In the genomic region with DNA sequence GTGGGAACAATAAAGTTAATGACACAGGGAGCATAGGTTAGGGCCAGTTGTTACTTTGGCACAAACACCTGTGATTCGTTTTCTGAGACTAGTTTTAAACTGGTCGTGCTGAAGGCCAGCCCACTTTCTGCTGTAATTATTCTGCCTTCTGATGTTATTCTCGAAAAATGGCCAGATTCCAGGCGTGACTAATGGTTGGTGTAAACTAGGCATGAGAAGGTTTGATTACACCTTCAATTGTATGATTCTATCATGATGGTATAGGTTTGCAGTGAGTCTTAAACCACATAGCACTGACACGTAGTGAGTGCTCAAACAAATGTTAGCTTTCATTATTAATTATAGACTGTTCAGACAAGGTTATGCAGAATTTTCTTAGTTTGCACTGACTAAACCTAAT, we compare ENCODE assay signal across 1 cellular context.
TF ChIP-seq lines count a peak whose summit lies in the region.

No MANE protein-coding gene starts in this region.

TF ChIP-seq in endothelial cell of umbilical vein, 7 proteins besides CTCF, POLR2A, EP300 and RAD21:
- TF ChIP-seq JUN (IDR thresholded peaks at IDR 0.05; ENCODE audit: borderline replicate concordance, insufficient read depth, insufficient read length, low read depth) (no peak), GATA2 (IDR thresholded peaks at IDR 0.05; ENCODE audit: insufficient read depth, insufficient read length, low read depth, low read length) (no peak), MYC (IDR thresholded peaks at IDR 0.05; ENCODE audit: low read depth, low read length) (no peak), POLR2AphosphoS5 (IDR thresholded peaks at IDR 0.05; ENCODE audit: insufficient read depth, low read depth, low read length) (no peak), FOS (IDR thresholded peaks at IDR 0.05; ENCODE audit: borderline replicate concordance, insufficient read depth, low read length) (no peak), EZH2 (IDR thresholded peaks at IDR 0.05; ENCODE audit: borderline replicate concordance, low read depth, low read length, severe bottlenecking) (no peak)
- TF ChIP-seq, protein P1, sequence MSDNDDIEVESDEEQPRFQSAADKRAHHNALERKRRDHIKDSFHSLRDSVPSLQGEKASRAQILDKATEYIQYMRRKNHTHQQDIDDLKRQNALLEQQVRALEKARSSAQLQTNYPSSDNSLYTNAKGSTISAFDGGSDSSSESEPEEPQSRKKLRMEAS (IDR thresholded peaks at IDR 0.05; ENCODE audit: insufficient read depth, insufficient read length) = no peak
